17 cellular contexts compared by ENCODE assay signal in genomic region chr15:66655511-66655910, GRCh38. TPM values are rescaled to one million over a fixed set of nuclear protein-coding genes. Genes with fewer than 3 reads are reported as not detected.
DNase-seq lines count a peak whose midpoint lies in the region; ATAC-seq and TF ChIP-seq lines count a peak whose summit lies in the region.
"Had no signal": no experiment of that assay in that cellular context is flagged by ENCODE, and none has a peak within 500 bp of the region (broad histone marks: within the 10 kb centered on the region; RNA-seq: fewer than 3 reads in every experiment).

No MANE protein-coding gene starts in this region.

- H3F3A ChIP-seq in smooth muscle cell (ENCODE audit: low read depth): no peaks in the 10 kb centered on the region

- H3K36me3 Mint-ChIP-seq in activated CD4-positive, alpha-beta T cell treated with anti-CD3 and anti-CD28 coated beads, Interleukin-2, amount 10 ng/mL, durations not matched to agents 7 days and 5 days (ENCODE audit: low read depth): no peaks in the 10 kb centered on the region
- H3K36me3 Mint-ChIP-seq in WTC11: no peaks in the 10 kb centered on the region

- peak overlapping the region; percentile 16 for H3K4me3 Mint-ChIP-seq in activated CD4-positive, alpha-beta T cell treated with anti-CD3 and anti-CD28 coated beads, Interleukin-2, amount 10 ng/mL, durations not matched to agents 7 days and 5 days
- peak overlapping the region; percentile 33 for H3K4me3 Mint-ChIP-seq in WTC11

- peak overlapping the region; percentile 93 for H3K4me2 ChIP-seq in smooth muscle cell
- H3K4me2 ChIP-seq: A549 had no signal

- peak; percentile 9; the same call in 1 of the 2 replicates for ATAC-seq in WTC11
- ATAC-seq in GM18502 (IDR thresholded peaks at IDR 0.05; ENCODE audit: poor library complexity, unreplicated experiment): no peak

- DNase-seq in activated CD4-positive, alpha-beta T cell treated with anti-CD3 and anti-CD28 coated beads, Interleukin-2, amount 10 ng/mL, durations not matched to agents 7 days and 5 days: no peak
- no peak for DNase-seq in activated CD4-positive, alpha-beta T cell treated with anti-CD3 and anti-CD28 coated beads for 48 hours
- DNase-seq in WTC11 (ENCODE audit: low spot score) (no peak), left kidney (ENCODE audit: low read depth, low spot score) (peak; percentile 48), smooth muscle cell (lab: John Stamatoyannopoulos, UW; ENCODE audit: unreplicated experiment) (no peak), activated gamma-delta T cell treated with Interleukin-2 at 50 U/mL for 16 hours (no peak), LoVo (ENCODE audit: low spot score) (no peak)
- DNase-seq: activated CD4-positive, CD25-positive, alpha-beta regulatory T cell; cortex of kidney; DMS79; GOT3; NCI-H1436 treated with DMSO at 0.1 percent for 48 hours; NCI-H774; SIG-M5; spleen had no signal

- H3K79me2 ChIP-seq in smooth muscle cell (ENCODE audit: low read depth): no peaks in the 10 kb centered on the region

- H3K4me3 ChIP-seq in smooth muscle cell: no peak overlapping the region
- H3K4me3 ChIP-seq: A549 had no signal

- H3K9ac ChIP-seq in smooth muscle cell (ENCODE audit: low read depth): no peak overlapping the region

- no peaks in the 10 kb centered on the region for H3K36me3 ChIP-seq in smooth muscle cell (ENCODE audit: low read depth)
- H3K36me3 ChIP-seq: spleen had no signal

- H3K27ac Mint-ChIP-seq in activated CD4-positive, alpha-beta T cell treated with anti-CD3 and anti-CD28 coated beads, Interleukin-2, amount 10 ng/mL, durations not matched to agents 7 days and 5 days: peak overlapping the region; percentile 64
- no peak overlapping the region for H3K27ac Mint-ChIP-seq in WTC11

- TF ChIP-seq CTCF in WTC11 (IDR thresholded peaks at IDR 0.05): no peak
- TF ChIP-seq CTCF in smooth muscle cell (IDR thresholded peaks at IDR 0.05; ENCODE audit: borderline replicate concordance, insufficient read depth, poor library complexity, severe bottlenecking): no peak

- H3K4me1 Mint-ChIP-seq in activated CD4-positive, alpha-beta T cell treated with anti-CD3 and anti-CD28 coated beads, Interleukin-2, amount 10 ng/mL, durations not matched to agents 7 days and 5 days: peaks cover 12% of the 10 kb centered on the region
- H3K4me1 Mint-ChIP-seq in WTC11: peaks cover 41% of the 10 kb centered on the region

- H2AFZ ChIP-seq in smooth muscle cell (ENCODE audit: low read depth): peak overlapping the region; percentile 86

- no peaks in the 10 kb centered on the region for H4K20me1 ChIP-seq in smooth muscle cell (ENCODE audit: low read depth)

- CTCF ChIA-PET in activated CD4-positive, alpha-beta T cell treated with anti-CD3 and anti-CD28 coated beads, Interleukin-2, amount 10 ng/mL, durations not matched to agents 7 days and 5 days (lab: Charles Lee): interaction anchor here (0.6 to 1.4 kb wide), 3 partner anchors 15 to 39 kb away, joined by 3 read pairs; no protein-coding TSS in a partner anchor
- CTCF ChIA-PET in WTC11 (lab: Charles Lee): interaction anchor here (0.6 to 1.9 kb wide), 9 partner anchors 21 to 196 kb away, joined by 3 to 8 read pairs (median 5); no protein-coding TSS in a partner anchor

- WGBS in smooth muscle cell (ENCODE audit: low lambda C conversion rate): 46% methylated on average over 14 of the region's 14 CpGs

- no peaks in the 10 kb centered on the region for H3K9me3 Mint-ChIP-seq in activated CD4-positive, alpha-beta T cell treated with anti-CD3 and anti-CD28 coated beads, Interleukin-2, amount 10 ng/mL, durations not matched to agents 7 days and 5 days
- H3K9me3 Mint-ChIP-seq in WTC11: no peaks in the 10 kb centered on the region

- H3K4me1 ChIP-seq in smooth muscle cell (ENCODE audit: low read depth): peaks cover 11% of the 10 kb centered on the region

- H3K27me3 ChIP-seq in smooth muscle cell (ENCODE audit: low read depth): no peaks in the 10 kb centered on the region

- POLR2A ChIA-PET in activated CD4-positive, alpha-beta T cell treated with anti-CD3 and anti-CD28 coated beads, Interleukin-2, amount 10 ng/mL, durations not matched to agents 7 days and 5 days (lab: Charles Lee): no interaction called here
- POLR2A ChIA-PET in WTC11 (lab: Charles Lee): interaction anchor here (0.6 to 0.7 kb wide), 3 partner anchors 16 to 722 kb away, joined by 3 to 7 read pairs (median 4); no protein-coding TSS in a partner anchor

- peaks cover 7% of the 10 kb centered on the region for H3K27me3 Mint-ChIP-seq in activated CD4-positive, alpha-beta T cell treated with anti-CD3 and anti-CD28 coated beads, Interleukin-2, amount 10 ng/mL, durations not matched to agents 7 days and 5 days
- H3K27me3 Mint-ChIP-seq in WTC11 (ENCODE audit: low read depth): no peaks in the 10 kb centered on the region

- H3K9me3 ChIP-seq in smooth muscle cell (replicated peaks; ENCODE audit: low read depth): no peaks in the 10 kb centered on the region
- H3K9me3 ChIP-seq: A549, spleen had no signal

- H3K27ac ChIP-seq in smooth muscle cell (ENCODE audit: low read depth): peak overlapping the region; percentile 64
- H3K27ac ChIP-seq: A549 had no signal

TF ChIP-seq in WTC11, 78 proteins besides CTCF, POLR2A, EP300 and RAD21 (continues in another document):
- TF ChIP-seq NR2C2 (CRISPR knock-in tag; IDR thresholded peaks at IDR 0.05): no peak
- TF ChIP-seq ZNF532 (CRISPR knock-in tag; IDR thresholded peaks at IDR 0.05; ENCODE audit: borderline replicate concordance): no peak
- TF ChIP-seq TCF7 (CRISPR knock-in tag; IDR thresholded peaks at IDR 0.05; ENCODE audit: low read depth): no peak
- no peak for TF ChIP-seq ATF6 (CRISPR knock-in tag; IDR thresholded peaks at IDR 0.05)
- TF ChIP-seq MXD4 (CRISPR knock-in tag; IDR thresholded peaks at IDR 0.05; ENCODE audit: borderline replicate concordance): no peak
- TF ChIP-seq NFATC4 (CRISPR knock-in tag; IDR thresholded peaks at IDR 0.05): no peak

RNA-seq across cellular contexts. Expression of gene SMAD6, which starts 46.5 kb away (rescaled TPM):
- total RNA-seq in activated CD4-positive, alpha-beta T cell treated with anti-CD3 and anti-CD28 coated beads, Interleukin-2, amount 10 ng/mL, durations not matched to agents 7 days and 5 days: under 1 TPM; 0.40 TPM
- total RNA-seq in WTC11 (2021): 9.2 to 13.9 TPM (median 10.4 TPM) in 3 replicates
- 41.6 and 42.6 TPM in 2 replicates for total RNA-seq in smooth muscle cell
- polyA plus RNA-seq in smooth muscle cell: 37.9 and 44.0 TPM in 2 replicates
